In genomic region chr19:1384478-1385110, GRCh38 we compare ENCODE assay signal across 8 cellular contexts. TPM values are rescaled to one million over a fixed set of nuclear protein-coding genes. Genes with fewer than 3 reads are reported as not detected.
DNase-seq lines count a peak whose midpoint lies in the region; ATAC-seq and TF ChIP-seq lines count a peak whose summit lies in the region.

No MANE protein-coding gene starts in this region.

- no peaks in the 10 kb centered on the region for H3K9me3 ChIP-seq in liver (ENCODE audit: control insufficient read depth in 4 of 4, low read length in 3 of 4)
- no peaks in the 10 kb centered on the region for H3K9me3 ChIP-seq in tibial nerve

- no peak for ATAC-seq in activated T-cell treated with anti-CD3 and anti-CD28 coated beads, Interleukin-2, amount 50 U/mL, for 4 hours
- ATAC-seq in HG03565 (IDR thresholded peaks at IDR 0.05; ENCODE audit: unreplicated experiment), result no peak

- DNase-seq in activated T-cell treated with anti-CD3 and anti-CD28 coated beads, Interleukin-2, amount 50 U/mL, for 4 hours, result no peak
- no peak for DNase-seq in activated T-cell treated with anti-CD3 and anti-CD28 coated beads, Interleukin-2, amount 50 U/mL, for 48 hours
- DNase-seq in tibial nerve (ENCODE audit: low spot score in 2 of 2), result no peak
- DNase-seq in activated effector memory CD4-positive, alpha-beta T cell treated with anti-CD3 and anti-CD28 coated beads, Interleukin-2, amount 50 U/mL, for 16 hours, result no peak
- DNase-seq in NCI-H2171 (lab: John Stamatoyannopoulos, UW), result no peak

- 36% methylated on average over 17 of the region's 17 CpGs for WGBS in liver
- 37 to 38% methylated on average over 17 of the region's 17 CpGs for WGBS in tibial nerve, 2 donors

- peaks cover 2% of the 10 kb centered on the region for H3K27me3 Mint-ChIP-seq in activated T-cell treated with anti-CD3 and anti-CD28 coated beads, Interleukin-2, amount 50 U/mL, for 4 hours (ENCODE audit: low read depth)

- no peaks in the 10 kb centered on the region for H3K9me3 Mint-ChIP-seq in activated T-cell treated with anti-CD3 and anti-CD28 coated beads, Interleukin-2, amount 50 U/mL, for 4 hours

- H3K4me3 Mint-ChIP-seq in activated T-cell treated with anti-CD3 and anti-CD28 coated beads, Interleukin-2, amount 50 U/mL, for 4 hours, result peak overlapping the region; percentile 86

- no peak for TF ChIP-seq EP300 in tibial nerve (IDR thresholded peaks at IDR 0.05)

- H3K36me3 ChIP-seq in liver (ENCODE audit: control insufficient read depth in 4 of 4, insufficient read depth in 3 of 4, low read depth in 1 of 4, low read length in 3 of 4), result peaks cover 7 to 17% (median 7%) of the 10 kb centered on the region in 4 donors
- H3K36me3 ChIP-seq in tibial nerve, result peaks cover 2 to 32% (median 12%) of the 10 kb centered on the region in 3 donors

- H3K4me1 ChIP-seq in liver (ENCODE audit: control insufficient read depth in 4 of 4, insufficient read depth in 4 of 4, low read length in 3 of 4), result peaks cover 3 to 25% (median 12%) of the 10 kb centered on the region in 4 donors
- H3K4me1 ChIP-seq in tibial nerve, result peaks cover 0 to 41% (median 17%) of the 10 kb centered on the region in 4 donors

- H3K4me1 Mint-ChIP-seq in activated T-cell treated with anti-CD3 and anti-CD28 coated beads, Interleukin-2, amount 50 U/mL, for 4 hours (ENCODE audit: low read depth), result peaks cover 15% of the 10 kb centered on the region

- peaks cover 10% of the 10 kb centered on the region for H3K36me3 Mint-ChIP-seq in activated T-cell treated with anti-CD3 and anti-CD28 coated beads, Interleukin-2, amount 50 U/mL, for 4 hours (ENCODE audit: insufficient read depth)

- no peaks in the 10 kb centered on the region for H3K27me3 ChIP-seq in liver (ENCODE audit: control insufficient read depth in 4 of 4, insufficient read depth in 4 of 4, low read length in 3 of 4)
- no peaks in the 10 kb centered on the region for H3K27me3 ChIP-seq in tibial nerve

- TF ChIP-seq RAD21 in liver (IDR thresholded peaks at IDR 0.05), result no peak

- no peak for TF ChIP-seq POLR2A in tibial nerve (IDR thresholded peaks at IDR 0.05)

- TF ChIP-seq CTCF in liver (IDR thresholded peaks at IDR 0.05; ENCODE audit: low read depth, low read length, missing input control) (no peak), tibial nerve (IDR thresholded peaks at IDR 0.05) (no peak)

- H3K9ac ChIP-seq in liver (ENCODE audit: low read depth in 1 of 2, low read length in 2 of 2), result peak overlapping the region; percentile 71 to 95

- H3K4me3 ChIP-seq in liver (ENCODE audit: low read depth in 1 of 3, low read length in 3 of 3) (peak overlapping the region; percentile 80 to 95 (median 89)), tibial nerve (peak overlapping the region; percentile 72 to 98 (median 92))

- H3K27ac ChIP-seq in angular gyrus (ENCODE audit: low read depth, low read length), result peak overlapping the region; percentile 96
- peak overlapping the region; percentile 71 to 93 for H3K27ac ChIP-seq in liver (ENCODE audit: low read depth in 1 of 2, low read length in 2 of 2)
- H3K27ac ChIP-seq in tibial nerve, result peak overlapping the region; percentile 81 to 94 (median 90)

TF ChIP-seq in liver, 16 proteins besides CTCF, POLR2A, EP300 and RAD21:
- TF ChIP-seq HNF4G (IDR thresholded peaks at IDR 0.05), result no peak
- no peak for TF ChIP-seq JUND (IDR thresholded peaks at IDR 0.05)
- TF ChIP-seq MAX (IDR thresholded peaks at IDR 0.05), result no peak
- no peak for TF ChIP-seq TAF1 (conservative IDR thresholded peaks at IDR 0.05)
- no peak for TF ChIP-seq FOXA2 (IDR thresholded peaks at IDR 0.05)
- no peak for TF ChIP-seq GABPA (IDR thresholded peaks at IDR 0.05 in 1 of 2, conservative IDR thresholded peaks at IDR 0.05 in 1 of 2)
- TF ChIP-seq REST (IDR thresholded peaks at IDR 0.05), result no peak
- TF ChIP-seq NR2F2 (IDR thresholded peaks at IDR 0.05), result no peak
- no peak for TF ChIP-seq SP1 (IDR thresholded peaks at IDR 0.05)
- no peak for TF ChIP-seq ZBTB33 (IDR thresholded peaks at IDR 0.05)
- TF ChIP-seq HNF4A (conservative IDR thresholded peaks at IDR 0.05), result no peak
- TF ChIP-seq ATF3 (IDR thresholded peaks at IDR 0.05), result no peak
- TF ChIP-seq EGR1 (IDR thresholded peaks at IDR 0.05; ENCODE audit: low read depth in 2 of 2), result no peak
- TF ChIP-seq RXRA (IDR thresholded peaks at IDR 0.05), result no peak
- TF ChIP-seq YY1 (IDR thresholded peaks at IDR 0.05), result no peak

RNA-seq across cellular contexts. Expression of gene NDUFS7, which starts 0.9 kb away (rescaled TPM):
- 100 to 1,000 TPM; 124 to 142 (median 137) TPM for total RNA-seq in activated T-cell treated with anti-CD3 and anti-CD28 coated beads, Interleukin-2, amount 50 U/mL, for 4 hours
- 10 to 100 TPM; 54.4 to 85.7 TPM for total RNA-seq in liver
- polyA plus RNA-seq in liver, result 100 to 1,000 TPM; 170 to 185 TPM
- 100 to 1,000 TPM; 146 to 162 (median 151) TPM for total RNA-seq in tibial nerve

RNA-seq across cellular contexts. Expression of gene GAMT, which starts 16.7 kb away (rescaled TPM):
- total RNA-seq in activated T-cell treated with anti-CD3 and anti-CD28 coated beads, Interleukin-2, amount 50 U/mL, for 4 hours, result 10 to 100 TPM; 16.0 to 25.9 (median 23.1) TPM
- 100 to 1,000 TPM in 1 of 2 donors, 10 to 100 TPM in 1; 76.2 to 181 TPM for total RNA-seq in liver
- 100 to 1,000 TPM; 367 to 394 TPM for polyA plus RNA-seq in liver
- 100 to 1,000 TPM in 2 of 4 donors, 10 to 100 TPM in 2; 43.8 to 120 (median 94.4) TPM for total RNA-seq in tibial nerve

RNA-seq across cellular contexts. Expression of gene DAZAP1, which starts 22.8 kb away (rescaled TPM):
- 100 to 1,000 TPM; 296 to 322 (median 303) TPM for total RNA-seq in activated T-cell treated with anti-CD3 and anti-CD28 coated beads, Interleukin-2, amount 50 U/mL, for 4 hours
- total RNA-seq in liver (10 to 100 TPM; 30.0 to 45.0 TPM), tibial nerve (10 to 100 TPM; 34.3 to 68.4 (median 61.0) TPM)
- polyA plus RNA-seq in liver, result 10 to 100 TPM in 1 of 2 donors, 1 to 10 TPM in 1; 5.4 to 29.4 TPM

RNA-seq across cellular contexts. Expression of gene RPS15, which starts 53.6 kb away (rescaled TPM):
- total RNA-seq in activated T-cell treated with anti-CD3 and anti-CD28 coated beads, Interleukin-2, amount 50 U/mL, for 4 hours, result 1,000 to 10,000 TPM; 2,317 to 2,484 (median 2,379) TPM
- 100 to 1,000 TPM; 296 to 408 TPM for total RNA-seq in liver
- 100 to 1,000 TPM; 420 to 954 TPM for polyA plus RNA-seq in liver
- 1,000 to 10,000 TPM; 4,239 to 4,988 (median 4,337) TPM for total RNA-seq in tibial nerve

Comparison
In these comparisons a context has a peak if more than half of its experiments do, and no peak if none do; other contexts are left out.
1. RNA of gene DAZAP1, which starts 22.8 kb away (total RNA-seq): 296 to 322 TPM in activated T-cell treated with anti-CD3 and anti-CD28 coated beads, Interleukin-2, amount 50 U/mL, for 4 hours; 34.3 to 68.4 TPM in tibial nerve and 30.0 to 45.0 TPM in liver; every median in the first group is over 4 times any median in the second.
2. Peak in every context shown above with its lines, with median percentiles within 50 percentile points of each other: H3K27ac ChIP-seq.